7 cellular contexts compared by ENCODE assay signal in the genomic region with DNA sequence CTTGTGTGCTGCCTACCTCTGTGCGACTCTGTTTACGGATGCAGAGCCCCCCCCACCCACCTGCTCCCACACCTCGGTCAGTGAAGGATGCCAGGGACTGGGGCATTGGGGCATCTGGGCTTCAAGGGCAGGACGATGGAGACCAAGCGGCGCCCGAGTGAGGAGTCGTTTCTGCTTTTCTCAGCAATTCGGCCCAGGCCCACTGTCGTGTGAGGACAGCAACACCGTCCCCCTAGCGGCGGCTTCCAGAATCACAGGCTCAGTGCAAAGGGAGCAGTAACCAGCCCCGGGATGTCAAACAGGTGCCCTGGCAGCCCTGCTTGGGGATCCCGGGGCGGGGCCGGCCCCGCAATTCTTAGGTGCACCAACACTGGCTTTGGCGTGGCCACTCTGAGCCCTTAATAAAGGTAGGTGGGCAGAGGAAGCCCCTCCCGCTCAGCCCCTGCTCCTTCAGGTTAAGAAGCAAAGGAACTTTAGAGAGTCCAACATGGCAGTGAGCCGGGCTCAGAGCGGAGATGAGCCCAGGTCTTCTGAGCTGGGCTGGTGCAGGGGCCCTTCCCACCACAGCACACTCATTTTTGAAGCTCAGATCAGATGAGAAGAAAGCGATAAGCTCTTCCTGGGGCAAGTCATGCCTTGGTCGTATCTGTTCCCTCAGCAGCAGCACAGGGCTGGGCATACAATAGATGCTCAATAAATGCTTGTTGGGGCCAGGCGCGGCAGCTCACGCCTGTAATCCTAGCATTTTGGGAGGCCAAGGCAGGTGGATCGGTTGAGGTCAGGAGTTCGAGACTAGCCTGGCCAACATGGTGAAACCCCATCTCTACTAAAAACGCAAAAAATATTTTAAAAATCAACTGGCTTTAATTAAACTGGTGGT. TPM values are rescaled to one million over a fixed set of nuclear protein-coding genes. Genes with fewer than 3 reads are reported as not detected.
DNase-seq lines count a peak whose midpoint lies in the region; ATAC-seq and TF ChIP-seq lines count a peak whose summit lies in the region.

No MANE protein-coding gene starts in this region.

- TF ChIP-seq POLR2A in ovary (IDR thresholded peaks at IDR 0.05) (no peak), transverse colon (IDR thresholded peaks at IDR 0.05) (no peak)

- WGBS in ovary, 3 donors = 29 to 35% (median 31%) methylated on average over 26 to 30 of the region's 30 CpGs
- whole genome bisulfite sequencing in transverse colon (ENCODE audit: low coverage in 1 of 2), 2 donors = 41 to 84% methylated on average over 5 to 24 of the region's 30 CpGs

- no peak for TF ChIP-seq EP300 in ovary (IDR thresholded peaks at IDR 0.05)
- TF ChIP-seq EP300 in transverse colon (IDR thresholded peaks at IDR 0.05; ENCODE audit: low read depth) = no peak

- H3K27me3 ChIP-seq in RWPE2 (ENCODE audit: insufficient read depth, poor library complexity, severe bottlenecking) = no peaks in the 10 kb centered on the region
- no peaks in the 10 kb centered on the region for H3K27me3 ChIP-seq in ovary
- no peaks in the 10 kb centered on the region for H3K27me3 ChIP-seq in transverse colon

- H3K4me3 ChIP-seq in GM12864 (ENCODE audit: low read depth, low read length) = no peak overlapping the region
- no peak overlapping the region for H3K4me3 ChIP-seq in RWPE2 (ENCODE audit: severe bottlenecking)
- H3K4me3 ChIP-seq in ovary = no peak overlapping the region
- no peak overlapping the region for H3K4me3 ChIP-seq in transverse colon

- ATAC-seq in RWPE2 (ENCODE audit: low read depth) = peak; percentile 83

- no peaks in the 10 kb centered on the region for H3K4me1 ChIP-seq in RWPE2 (ENCODE audit: insufficient read depth, poor library complexity, severe bottlenecking)
- H3K4me1 ChIP-seq in ovary (ENCODE audit: insufficient read depth) = peaks cover 2% of the 10 kb centered on the region
- peaks cover 0 to 9% (median 0%) of the 10 kb centered on the region in 4 donors for H3K4me1 ChIP-seq in transverse colon

- TF ChIP-seq CTCF in GM12864 (IDR thresholded peaks at IDR 0.05; ENCODE audit: low read depth, low read length, missing control alignments) = peak; percentile 98
- peak; percentile 82 for TF ChIP-seq CTCF in RWPE2 (IDR thresholded peaks at IDR 0.05; ENCODE audit: poor library complexity, severe bottlenecking)
- peak; percentile 47 to 71 (median 61) for TF ChIP-seq CTCF in ovary (IDR thresholded peaks at IDR 0.05)
- TF ChIP-seq CTCF in transverse colon (IDR thresholded peaks at IDR 0.05) = peak; percentile 84 to 92 (median 91)

- DNase-seq in GM12864 (ENCODE audit: low read depth) (peak; percentile 61), KBM-7 (peak; percentile 80), RWPE2 (ENCODE audit: low spot score) (no peak), germinal center (ENCODE audit: low spot score) (peak; percentile 85), ovary (peak; percentile 69 to 87 (median 80)), transverse colon (peak; percentile 87)
- peak; percentile 62 for DNase-seq in activated effector memory CD4-positive, alpha-beta T cell treated with Interleukin-2 at 50 U/mL for 16 hours

- intact Hi-C loops in ovary (cut with DNase I) = no loop called here
- intact Hi-C loops in transverse colon (cut with DNase I; ENCODE audit: low total_unique reads) = loop anchor here (5.0 kb wide), 1 partner anchor 1691 kb away; no protein-coding TSS in a partner anchor

- in situ Hi-C loops in KBM-7 (cut with MboI; ENCODE audit: low pct_unique_long_range_greater_than_20kb, low sequenced_read_pairs) = no loop called here
- in situ Hi-C loops in transverse colon (cut with MboI; ENCODE audit: low pct_ligation_motif_present in 1 of 4, low pct_unique_long_range_greater_than_20kb in 1 of 4, low sequenced_read_pairs in 3 of 4) = no loop called here

- H3K27ac ChIP-seq in RWPE2 (ENCODE audit: poor library complexity, severe bottlenecking) (no peak overlapping the region), ovary (no peak overlapping the region), transverse colon (no peak overlapping the region)

- H3K9me3 ChIP-seq in RWPE2 (ENCODE audit: severe bottlenecking) (no peaks in the 10 kb centered on the region), ovary (no peaks in the 10 kb centered on the region), transverse colon (no peaks in the 10 kb centered on the region)

- H3K36me3 ChIP-seq in RWPE2 (ENCODE audit: low read depth) = no peaks in the 10 kb centered on the region
- no peaks in the 10 kb centered on the region for H3K36me3 ChIP-seq in ovary
- no peaks in the 10 kb centered on the region for H3K36me3 ChIP-seq in transverse colon

RNA-seq across cellular contexts. Expression of gene TARDBP, which starts 51.3 kb away (rescaled TPM):
- total RNA-seq in ovary = 100 to 1,000 TPM; 106 to 169 (median 143) TPM
- 100 to 1,000 TPM; 113 to 175 TPM for polyA plus RNA-seq in ovary
- 100 to 1,000 TPM; 112 to 278 (median 190) TPM for total RNA-seq in transverse colon
